In genomic region chr16:66164581-66164980, GRCh38 we compare ENCODE assay signal across 18 cellular contexts.
"Had no signal": no experiment of that assay in that cellular context is flagged by ENCODE, and none has a peak within 500 bp of the region (broad histone marks: within the 10 kb centered on the region; RNA-seq: fewer than 3 reads in every experiment).

No MANE protein-coding gene starts in this region.

- H3K9me3 Mint-ChIP-seq: central memory CD8-positive, alpha-beta T cell; natural killer cell; neural crest cell; stimulated activated effector memory CD8-positive, alpha-beta T cell treated with anti-CD3 and anti-CD28 coated beads, Interleukin-12 subunit alpha, Interleukin-12 subunit beta, amount 100 ng/mL, for 72 hours had no signal

- H3K27me3 ChIP-seq: left lung, sigmoid colon, stomach, thyroid gland had no signal

- H3K9me3 ChIP-seq: left lung, psoas muscle, sigmoid colon, thyroid gland had no signal

- H3K4me1 Mint-ChIP-seq: central memory CD8-positive, alpha-beta T cell; neural crest cell; stimulated activated effector memory CD8-positive, alpha-beta T cell treated with anti-CD3 and anti-CD28 coated beads, Interleukin-12 subunit alpha, Interleukin-12 subunit beta, amount 100 ng/mL, for 72 hours had no signal

- H3K36me3 ChIP-seq: left lung, sigmoid colon, stomach, thyroid gland had no signal

- H3K4me1 ChIP-seq: psoas muscle, stomach, thyroid gland had no signal

- H3K4me3 ChIP-seq: left lung, psoas muscle, sigmoid colon, stomach, thyroid gland had no signal

- H3K4me3 Mint-ChIP-seq: central memory CD8-positive, alpha-beta T cell; natural killer cell; neural crest cell; stimulated activated effector memory CD8-positive, alpha-beta T cell treated with anti-CD3 and anti-CD28 coated beads, Interleukin-12 subunit alpha, Interleukin-12 subunit beta, amount 100 ng/mL, for 72 hours had no signal

- DNase-seq: cortex of kidney; left cardiac atrium; left lung; mesendoderm; natural killer cell; nucleus accumbens; psoas muscle; right cardiac atrium; sigmoid colon; stimulated activated CD4-positive, alpha-beta T cell treated with anti-CD3 and anti-CD28 coated beads, Interleukin-2, amount 100 ng/mL, for 24 hours; stimulated activated CD4-positive, alpha-beta T cell treated with anti-CD3 and anti-CD28 coated beads, Interleukin-4, amount 100 ng/mL, for 24 hours; stimulated activated naive CD4-positive, alpha-beta T cell treated with Interleukin-2 at 50 U/mL for 16 hours; stomach; thyroid gland; trophoblast cell had no signal

- H3K36me3 Mint-ChIP-seq: natural killer cell; stimulated activated effector memory CD8-positive, alpha-beta T cell treated with anti-CD3 and anti-CD28 coated beads, Interleukin-12 subunit alpha, Interleukin-12 subunit beta, amount 100 ng/mL, for 72 hours had no signal

- H3K27ac Mint-ChIP-seq: natural killer cell; stimulated activated effector memory CD8-positive, alpha-beta T cell treated with anti-CD3 and anti-CD28 coated beads, Interleukin-12 subunit alpha, Interleukin-12 subunit beta, amount 100 ng/mL, for 72 hours had no signal

- H3K27ac ChIP-seq: left lung, psoas muscle, sigmoid colon, stomach, thyroid gland had no signal

- ATAC-seq: left cardiac atrium; left lung; natural killer cell; psoas muscle; right cardiac atrium; stimulated activated effector memory CD8-positive, alpha-beta T cell treated with anti-CD3 and anti-CD28 coated beads, Interleukin-12 subunit alpha, Interleukin-12 subunit beta, amount 100 ng/mL, for 72 hours had no signal
